Comparison of ENCODE assay signal across 14 cellular contexts in genomic region chr18:32669549-32670165, GRCh38.
DNase-seq lines count a peak whose midpoint lies in the region; ATAC-seq and TF ChIP-seq lines count a peak whose summit lies in the region.
"Had no signal": no experiment of that assay in that cellular context is flagged by ENCODE, and none has a peak within 500 bp of the region (broad histone marks: within the 10 kb centered on the region; RNA-seq: fewer than 3 reads in every experiment).

No MANE protein-coding gene starts in this region.

- H3K36me3 Mint-ChIP-seq in endothelial cell (ENCODE audit: low read depth, unreplicated experiment): no peaks in the 10 kb centered on the region
- H3K36me3 Mint-ChIP-seq: activated naive CD8-positive, alpha-beta T cell treated with anti-CD3 and anti-CD28 coated beads, Interleukin-2, amount 10 ng/mL, durations not matched to agents 7 days and 5 days; natural killer cell had no signal

- in situ Hi-C loops in KBM-7 (cut with MboI; ENCODE audit: low pct_unique_long_range_greater_than_20kb, low sequenced_read_pairs): no loop called here

- no peak overlapping the region for H3K27ac ChIP-seq in 22Rv1
- H3K27ac ChIP-seq: SJSA1 had no signal

- TF ChIP-seq CTCF in 22Rv1 (IDR thresholded peaks at IDR 0.05) (peak; percentile 38), endothelial cell (IDR thresholded peaks at IDR 0.05; ENCODE audit: unreplicated experiment) (peak; percentile 51)

- peaks cover 2% of the 10 kb centered on the region for H3K27me3 Mint-ChIP-seq in endothelial cell (ENCODE audit: unreplicated experiment)
- H3K27me3 Mint-ChIP-seq: activated naive CD8-positive, alpha-beta T cell treated with anti-CD3 and anti-CD28 coated beads, Interleukin-2, amount 10 ng/mL, durations not matched to agents 7 days and 5 days had no signal

- DNase-seq in KBM-7: peak; percentile 0
- DNase-seq in endothelial cell (ENCODE audit: low spot score): no peak
- no peak for DNase-seq in COLO668 (lab: John Stamatoyannopoulos, UW; ENCODE audit: unreplicated experiment)
- no peak for DNase-seq in left lobe of liver (ENCODE audit: low spot score)
- no peak for DNase-seq in middle frontal gyrus (ENCODE audit: extremely low spot score, low spot score)
- no peak for DNase-seq in NCI-H2107 (lab: John Stamatoyannopoulos, UW)
- DNase-seq: activated CD8-positive, alpha-beta T cell treated with anti-CD3 and anti-CD28 coated beads, Interleukin-2, amount 10 ng/mL, durations not matched to agents 7 days and 5 days; activated naive CD8-positive, alpha-beta T cell treated with anti-CD3 and anti-CD28 coated beads, Interleukin-2, amount 10 ng/mL, durations not matched to agents 7 days and 5 days; GOT3; natural killer cell; NCI-H1694 treated with DMSO at 0.1 percent for 48 hours had no signal

- H3K27ac Mint-ChIP-seq in endothelial cell (ENCODE audit: unreplicated experiment): no peak overlapping the region
- H3K27ac Mint-ChIP-seq: activated CD8-positive, alpha-beta T cell treated with anti-CD3 and anti-CD28 coated beads, Interleukin-2, amount 10 ng/mL, durations not matched to agents 7 days and 5 days; activated naive CD8-positive, alpha-beta T cell treated with anti-CD3 and anti-CD28 coated beads, Interleukin-2, amount 10 ng/mL, durations not matched to agents 7 days and 5 days; natural killer cell had no signal

- peak; percentile 53 for ATAC-seq in GM18498 (IDR thresholded peaks at IDR 0.05; ENCODE audit: unreplicated experiment)
- no peak for ATAC-seq in left lobe of liver
- ATAC-seq: activated CD8-positive, alpha-beta T cell treated with anti-CD3 and anti-CD28 coated beads, Interleukin-2, amount 10 ng/mL, durations not matched to agents 7 days and 5 days; natural killer cell had no signal

- H3K4me3 Mint-ChIP-seq in endothelial cell (ENCODE audit: unreplicated experiment): no peak overlapping the region
- H3K4me3 Mint-ChIP-seq: activated CD8-positive, alpha-beta T cell treated with anti-CD3 and anti-CD28 coated beads, Interleukin-2, amount 10 ng/mL, durations not matched to agents 7 days and 5 days; activated naive CD8-positive, alpha-beta T cell treated with anti-CD3 and anti-CD28 coated beads, Interleukin-2, amount 10 ng/mL, durations not matched to agents 7 days and 5 days; natural killer cell had no signal

- peaks cover 4% of the 10 kb centered on the region for H3K4me1 Mint-ChIP-seq in endothelial cell (ENCODE audit: unreplicated experiment)
- H3K4me1 Mint-ChIP-seq: activated naive CD8-positive, alpha-beta T cell treated with anti-CD3 and anti-CD28 coated beads, Interleukin-2, amount 10 ng/mL, durations not matched to agents 7 days and 5 days; natural killer cell had no signal

- no peaks in the 10 kb centered on the region for H3K9me3 Mint-ChIP-seq in endothelial cell (ENCODE audit: unreplicated experiment)
- H3K9me3 Mint-ChIP-seq: activated naive CD8-positive, alpha-beta T cell treated with anti-CD3 and anti-CD28 coated beads, Interleukin-2, amount 10 ng/mL, durations not matched to agents 7 days and 5 days had no signal
